In the genomic region with DNA sequence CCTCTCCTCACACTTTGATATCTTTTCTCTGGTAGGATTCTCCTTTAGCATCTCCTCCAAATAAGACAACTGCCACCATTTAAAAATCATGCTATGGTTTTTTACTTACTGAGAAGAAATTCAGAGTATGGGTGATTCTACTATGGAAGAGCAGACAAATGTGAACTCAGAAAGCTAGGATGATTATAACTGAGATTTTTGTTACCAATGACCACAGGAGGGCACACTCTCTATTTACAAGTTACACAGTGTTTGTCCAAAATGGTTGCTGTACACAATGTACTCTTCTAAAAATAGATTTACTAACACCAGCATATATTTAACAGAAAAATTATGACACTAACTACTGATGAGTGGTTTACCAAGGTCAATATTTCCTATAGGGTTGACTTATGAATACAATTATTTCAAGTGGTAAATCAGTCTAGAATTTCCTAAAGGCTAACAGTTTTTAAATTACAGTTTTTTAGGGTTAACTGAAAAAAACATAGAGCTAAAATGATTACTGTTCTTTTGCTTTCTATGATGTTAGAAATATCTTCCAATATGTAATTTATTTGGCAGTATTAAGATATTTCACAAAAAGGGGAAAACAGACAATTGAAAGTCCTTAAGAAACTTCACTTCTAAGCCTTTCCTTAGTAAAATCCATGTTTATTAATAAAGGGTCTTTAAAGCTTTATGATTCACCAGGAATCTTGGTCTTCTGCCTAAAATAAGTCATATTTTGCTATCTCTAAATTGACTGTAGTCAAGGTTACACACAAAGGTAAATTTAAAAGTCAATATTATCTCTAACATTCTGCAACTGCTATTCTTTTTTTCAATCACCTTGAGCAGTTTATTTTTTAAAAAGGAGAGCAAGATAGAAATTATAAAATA, we compare ENCODE assay signal across 8 cellular contexts. TPM values are rescaled to one million over a fixed set of nuclear protein-coding genes. Genes with fewer than 3 reads are reported as not detected.
DNase-seq lines count a peak whose midpoint lies in the region; ATAC-seq, FAIRE-seq and TF ChIP-seq lines count a peak whose summit lies in the region.

No MANE protein-coding gene starts in this region.

- peaks cover 0 to 16% (median 0%) of the 10 kb centered on the region in 3 donors for H3K36me3 ChIP-seq in tibial artery

- peak; percentile 97 for FAIRE-seq in D721Med (lab: Jason Lieb, UNC)

- H3K4me1 Mint-ChIP-seq in MCF 10A (ENCODE audit: insufficient read depth, unreplicated experiment): peaks cover 25% of the 10 kb centered on the region

- H3K9me3 ChIP-seq in tibial artery: no peaks in the 10 kb centered on the region

- peak overlapping the region; percentile 82 for H3K27ac Mint-ChIP-seq in MCF 10A (ENCODE audit: low read depth, unreplicated experiment)

- TF ChIP-seq CTCF in D721Med (IDR thresholded peaks at IDR 0.05; ENCODE audit: insufficient read depth, missing control alignments) (peak; percentile 63), MCF 10A (IDR thresholded peaks at IDR 0.05; ENCODE audit: unreplicated experiment) (peak; percentile 48), tibial artery (IDR thresholded peaks at IDR 0.05) (peak; percentile 43 to 72)

- intact Hi-C loops in MCF 10A (cut with micrococcal nuclease): loop anchor here (1.0 kb wide), 4 partner anchors 57 to 350 kb away; a partner anchor contains a TSS
- intact Hi-C loops in tibial artery (cut with DNase I; ENCODE audit: low total_unique reads): loop anchor here (5.0 kb wide), 1 partner anchor 57 kb away; a partner anchor contains a TSS

- peaks cover 11% of the 10 kb centered on the region for H3K9me3 Mint-ChIP-seq in MCF 10A (ENCODE audit: unreplicated experiment)

- H3K4me3 Mint-ChIP-seq in MCF 10A (ENCODE audit: unreplicated experiment): no peak overlapping the region

- H3K27me3 ChIP-seq in tibial artery: no peaks in the 10 kb centered on the region

- no TSS peak for BruUV-seq in MCF 10A (replicated peaks; lab: Mats Ljungman, UMichigan)

- no peaks in the 10 kb centered on the region for H3K27me3 Mint-ChIP-seq in MCF 10A (ENCODE audit: insufficient read depth, unreplicated experiment)

- DNase-seq in D721Med (ENCODE audit: insufficient read length, low spot score) (no peak), NCI-H524 treated with DMSO at 0.1 percent for 48 hours (lab: John Stamatoyannopoulos, UW) (peak; percentile 23), MCF 10A (ENCODE audit: unreplicated experiment) (peak; percentile 62), kidney tubule cell (ENCODE audit: low spot score) (peak; percentile 48), tibial artery (no peak)
- DNase-seq in activated CD4-positive, alpha-beta T cell treated with anti-CD3 and anti-CD28 coated beads, Interleukin-2, amount 50 U/mL, for 1 hour: no peak

- ATAC-seq in GM19397 (IDR thresholded peaks at IDR 0.05; ENCODE audit: unreplicated experiment) (peak; percentile 59), HG03432 (IDR thresholded peaks at IDR 0.05; ENCODE audit: unreplicated experiment) (peak; percentile 75)

- POLR2A ChIA-PET in MCF 10A (lab: Yijun Ruan, JAX): interaction anchor here (0.6 to 8.9 kb wide), 23 partner anchors 9 to 317 kb away, joined by 3 to 198 read pairs (median 4); a partner anchor contains a TSS

- peaks cover 0 to 52% (median 25%) of the 10 kb centered on the region in 4 donors for H3K4me1 ChIP-seq in tibial artery

- peak overlapping the region; percentile 38 to 40 for H3K27ac ChIP-seq in tibial artery

- H3K36me3 Mint-ChIP-seq in MCF 10A (ENCODE audit: insufficient read depth, unreplicated experiment): peaks cover 12% of the 10 kb centered on the region

- no peak overlapping the region for H3K4me3 ChIP-seq in tibial artery

- CTCF ChIA-PET in MCF 10A (lab: Yijun Ruan, JAX): interaction anchor here (0.5 to 2.6 kb wide), 18 partner anchors 14 to 350 kb away, joined by 3 to 27 read pairs (median 4); a partner anchor contains a TSS

RNA-seq across cellular contexts. Expression of a gene that starts 57.2 kb away (rescaled TPM):
- 30.2 and 36.0 TPM in 2 replicates for total RNA-seq in MCF 10A (2022)

Comparison
In these comparisons a context has a peak if more than half of its experiments do, and no peak if none do; other contexts are left out.
1. DNase-seq: peak in NCI-H524 treated with DMSO at 0.1 percent for 48 hours (single experiment), MCF 10A (single experiment) and kidney tubule cell (single experiment); none in D721Med (single experiment), tibial artery (0 of 2) and activated CD4-positive, alpha-beta T cell treated with anti-CD3 and anti-CD28 coated beads, Interleukin-2, amount 50 U/mL, for 1 hour (single experiment).
2. Peak in every context shown above with its lines, with median percentiles within 50 percentile points of each other: CTCF ChIP-seq.